ENCODE assay signal across 21 cellular contexts in genomic region chr14:19771491-19771890, GRCh38. TPM values are rescaled to one million over a fixed set of nuclear protein-coding genes. Genes with fewer than 3 reads are reported as not detected.
"Had no signal": no experiment of that assay in that cellular context is flagged by ENCODE, and none has a peak within 500 bp of the region (broad histone marks: within the 10 kb centered on the region; RNA-seq: fewer than 3 reads in every experiment).

No MANE protein-coding gene starts in this region.

RNA-seq across cellular contexts. Expression of gene OR4M1, which starts 1.8 kb away (rescaled TPM):
- total RNA-seq: naive thymus-derived CD8-positive, alpha-beta T cell; natural killer cell treated with Interleukin-12 subunit alpha and Interleukin-12 subunit beta and Interleukin-15 and Interleukin-18, amount 100 ng/mL, for 72 hours; neural crest cell; omental fat pad; osteocyte; pancreas; posterior vena cava; prostate gland; pulmonary artery endothelial cell; right atrium auricular region; sciatic nerve; smooth muscle cell; spleen; stomach; subcutaneous adipose tissue; temporal lobe; thoracic aorta; thyroid gland; tibial nerve; urinary bladder; uterus had no signal
- polyA plus RNA-seq: naive thymus-derived CD8-positive, alpha-beta T cell; pancreas; smooth muscle cell; spleen; stomach; urinary bladder had no signal

RNA-seq across cellular contexts. Expression of gene OR4Q3, which starts 28.1 kb away (rescaled TPM):
- total RNA-seq: naive thymus-derived CD8-positive, alpha-beta T cell; natural killer cell treated with Interleukin-12 subunit alpha and Interleukin-12 subunit beta and Interleukin-15 and Interleukin-18, amount 100 ng/mL, for 72 hours; neural crest cell; omental fat pad; osteocyte; pancreas; posterior vena cava; pulmonary artery endothelial cell; right atrium auricular region; sciatic nerve; smooth muscle cell; spleen; stomach; subcutaneous adipose tissue; temporal lobe; thoracic aorta; thyroid gland; tibial nerve; urinary bladder; uterus had no signal
- polyA plus RNA-seq: naive thymus-derived CD8-positive, alpha-beta T cell; smooth muscle cell; spleen; stomach; urinary bladder had no signal

RNA-seq across cellular contexts. Expression of gene OR4N2, which starts 32.1 kb away (rescaled TPM):
- total RNA-seq: naive thymus-derived CD8-positive, alpha-beta T cell; natural killer cell treated with Interleukin-12 subunit alpha and Interleukin-12 subunit beta and Interleukin-15 and Interleukin-18, amount 100 ng/mL, for 72 hours; neural crest cell; osteocyte; pancreas; posterior vena cava; prostate gland; pulmonary artery endothelial cell; right atrium auricular region; sciatic nerve; smooth muscle cell; spleen; stomach; subcutaneous adipose tissue; temporal lobe; thoracic aorta; thyroid gland; tibial nerve; urinary bladder; uterus had no signal
- polyA plus RNA-seq: naive thymus-derived CD8-positive, alpha-beta T cell; pancreas; smooth muscle cell; spleen; stomach; urinary bladder had no signal

RNA-seq across cellular contexts. Expression of gene OR11H2, which starts 57.8 kb away (rescaled TPM):
- total RNA-seq: naive thymus-derived CD8-positive, alpha-beta T cell; natural killer cell treated with Interleukin-12 subunit alpha and Interleukin-12 subunit beta and Interleukin-15 and Interleukin-18, amount 100 ng/mL, for 72 hours; neural crest cell; omental fat pad; osteocyte; pancreas; posterior vena cava; prostate gland; pulmonary artery endothelial cell; right atrium auricular region; sciatic nerve; smooth muscle cell; spleen; stomach; subcutaneous adipose tissue; temporal lobe; thoracic aorta; thyroid gland; tibial nerve; urinary bladder; uterus had no signal
- polyA plus RNA-seq: naive thymus-derived CD8-positive, alpha-beta T cell; smooth muscle cell; spleen; stomach; urinary bladder had no signal
